In the genomic region with DNA sequence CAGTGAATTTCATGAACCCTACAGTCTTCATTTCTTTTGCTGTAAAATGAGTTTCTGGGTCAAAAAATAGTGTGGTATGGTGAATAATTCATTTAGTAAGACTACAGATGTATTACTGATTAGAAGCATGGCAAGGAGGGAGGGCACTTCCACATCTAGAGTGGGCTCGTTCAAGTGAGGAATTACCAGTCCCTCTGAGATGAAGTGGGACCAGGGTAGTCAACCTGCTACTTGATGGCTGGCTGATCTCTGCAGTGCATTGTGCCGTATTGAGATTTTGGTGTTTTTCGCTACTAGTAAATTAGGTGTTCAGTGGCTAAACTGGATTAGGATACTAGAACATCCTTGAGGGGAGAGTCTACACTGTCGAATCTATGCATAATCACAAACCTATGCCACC, we compare ENCODE assay signal across 13 cellular contexts. TPM values are rescaled to one million over a fixed set of nuclear protein-coding genes. Genes with fewer than 3 reads are reported as not detected.
DNase-seq lines count a peak whose midpoint lies in the region; ATAC-seq and TF ChIP-seq lines count a peak whose summit lies in the region.
"Had no signal": no experiment of that assay in that cellular context is flagged by ENCODE, and none has a peak within 500 bp of the region (broad histone marks: within the 10 kb centered on the region; RNA-seq: fewer than 3 reads in every experiment).

No MANE protein-coding gene starts in this region.

- no peak overlapping the region for H3K4me3 ChIP-seq in WERI-Rb-1 (ENCODE audit: low read depth, low read length)
- H3K4me3 ChIP-seq: pancreas had no signal

- H3K9me3 Mint-ChIP-seq in mesothelial cell of epicardium = no peaks in the 10 kb centered on the region

- H3K9me3 ChIP-seq in WERI-Rb-1 (ENCODE audit: severe bottlenecking) = no peaks in the 10 kb centered on the region
- H3K9me3 ChIP-seq: pancreas had no signal

- no peaks in the 10 kb centered on the region for H3K27me3 ChIP-seq in WERI-Rb-1 (ENCODE audit: insufficient read depth, low read depth, severe bottlenecking)
- H3K27me3 ChIP-seq: pancreas had no signal

- H3K4me3 Mint-ChIP-seq in mesothelial cell of epicardium = no peak overlapping the region

- intact Hi-C loops in left cardiac atrium (cut with DNase I) = loop anchor here in 1 of 2 donors (5.0 kb wide), 1 partner anchor 37 kb away; no protein-coding TSS in a partner anchor

- DNase-seq in mesothelial cell of epicardium (ENCODE audit: low spot score in 2 of 2, unreplicated experiment in 2 of 2) (no peak), left cardiac atrium (no peak), activated gamma-delta T cell treated with Interleukin-2 at 50 U/mL for 16 hours (no peak), WERI-Rb-1 (no peak), GM19238 (ENCODE audit: insufficient read length, low spot score) (no peak)
- DNase-seq: activated CD4-positive, alpha-beta T cell treated with anti-CD3 and anti-CD28 coated beads, Interleukin-2, amount 50 U/mL, for 4 hours; cortex of kidney; NCI-H1092 treated with DMSO at 0.1 percent for 48 hours; pancreas had no signal

- peak overlapping the region; percentile 62 for H3K27ac Mint-ChIP-seq in mesothelial cell of epicardium

- no peaks in the 10 kb centered on the region for H3K27me3 Mint-ChIP-seq in mesothelial cell of epicardium (ENCODE audit: low read depth)

- peaks cover 12% of the 10 kb centered on the region for H3K36me3 Mint-ChIP-seq in mesothelial cell of epicardium

- no peak overlapping the region for H3K27ac ChIP-seq in WERI-Rb-1
- H3K27ac ChIP-seq: pancreas, RWPE1 had no signal

- peaks cover 39% of the 10 kb centered on the region for H3K36me3 ChIP-seq in WERI-Rb-1

- peaks cover 2% of the 10 kb centered on the region for H3K4me1 Mint-ChIP-seq in mesothelial cell of epicardium

- ATAC-seq in GM18868 (IDR thresholded peaks at IDR 0.05; ENCODE audit: unreplicated experiment) (peak; percentile 84), GM21717 (IDR thresholded peaks at IDR 0.05; ENCODE audit: unreplicated experiment) (peak; percentile 66), HG03378 (IDR thresholded peaks at IDR 0.05; ENCODE audit: unreplicated experiment) (peak; percentile 51), left cardiac atrium (no peak)

- no peak for TF ChIP-seq CTCF in mesothelial cell of epicardium (IDR thresholded peaks at IDR 0.05; ENCODE audit: unreplicated experiment)
- no peak for TF ChIP-seq CTCF in WERI-Rb-1 (IDR thresholded peaks at IDR 0.05; ENCODE audit: low read depth, low read length)

RNA-seq across cellular contexts. Expression of a gene that starts 10.8 kb away (rescaled TPM):
- total RNA-seq in mesothelial cell of epicardium = 12.6 to 13.2 TPM (median 12.7 TPM) in 3 replicates
- total RNA-seq in left cardiac atrium = 10 to 100 TPM; 32.5 to 41.6 TPM

RNA-seq across cellular contexts. Expression of a gene that starts 23.9 kb away (rescaled TPM):
- total RNA-seq in mesothelial cell of epicardium (5.5 to 6.7 TPM (median 6.1 TPM) in 3 replicates), left cardiac atrium (1 to 10 TPM in 1 of 2 donors, under 1 TPM in 1; 0.56 to 1.3 TPM)

RNA-seq across cellular contexts. Expression of a gene that starts 28.1 kb away (rescaled TPM):
- total RNA-seq in mesothelial cell of epicardium (11.3 to 12.7 TPM (median 11.8 TPM) in 3 replicates), left cardiac atrium (1 to 10 TPM; 3.1 to 3.4 TPM)

RNA-seq across cellular contexts. Expression of a gene that starts 50.9 kb away (rescaled TPM):
- total RNA-seq in mesothelial cell of epicardium (48.5 to 57.2 TPM (median 54.2 TPM) in 3 replicates), left cardiac atrium (10 to 100 TPM; 91.1 to 98.8 TPM)

Comparison
In these comparisons a context has a peak if more than half of its experiments do, and no peak if none do; other contexts are left out.
1. ATAC-seq: peak in GM18868 (single experiment), GM21717 (single experiment) and HG03378 (single experiment); none in left cardiac atrium (0 of 2).